1 cellular context compared by ENCODE assay signal in the genomic region with DNA sequence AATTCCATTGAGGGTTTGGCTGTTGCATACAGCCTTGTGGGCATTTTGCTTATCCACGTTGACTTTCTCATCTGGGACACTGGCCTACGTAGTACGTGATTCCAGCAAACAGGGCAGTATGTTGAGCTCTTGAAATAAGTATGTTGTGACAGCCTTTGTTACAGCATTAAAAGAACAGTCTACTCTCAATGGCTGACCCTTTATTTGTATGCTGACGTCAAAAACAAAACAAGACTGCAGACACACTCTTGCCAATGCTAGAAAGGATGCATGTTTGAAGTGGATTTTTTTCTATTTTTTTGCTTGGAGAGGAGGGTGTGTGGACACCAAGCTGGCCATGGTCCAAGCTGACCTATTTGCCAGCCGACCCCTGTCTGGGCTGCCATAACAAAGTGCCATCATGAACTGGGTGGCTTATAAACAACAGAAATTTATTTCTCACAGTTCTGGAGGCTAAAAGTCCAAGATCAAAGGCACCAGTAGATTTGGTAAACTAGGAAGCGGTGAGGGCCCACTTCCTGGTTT.
TF ChIP-seq lines count a peak whose summit lies in the region.

No MANE protein-coding gene starts in this region.

TF ChIP-seq in WTC11, 78 proteins besides CTCF, POLR2A, EP300 and RAD21 (continued from another document):
- TF ChIP-seq, protein P1, sequence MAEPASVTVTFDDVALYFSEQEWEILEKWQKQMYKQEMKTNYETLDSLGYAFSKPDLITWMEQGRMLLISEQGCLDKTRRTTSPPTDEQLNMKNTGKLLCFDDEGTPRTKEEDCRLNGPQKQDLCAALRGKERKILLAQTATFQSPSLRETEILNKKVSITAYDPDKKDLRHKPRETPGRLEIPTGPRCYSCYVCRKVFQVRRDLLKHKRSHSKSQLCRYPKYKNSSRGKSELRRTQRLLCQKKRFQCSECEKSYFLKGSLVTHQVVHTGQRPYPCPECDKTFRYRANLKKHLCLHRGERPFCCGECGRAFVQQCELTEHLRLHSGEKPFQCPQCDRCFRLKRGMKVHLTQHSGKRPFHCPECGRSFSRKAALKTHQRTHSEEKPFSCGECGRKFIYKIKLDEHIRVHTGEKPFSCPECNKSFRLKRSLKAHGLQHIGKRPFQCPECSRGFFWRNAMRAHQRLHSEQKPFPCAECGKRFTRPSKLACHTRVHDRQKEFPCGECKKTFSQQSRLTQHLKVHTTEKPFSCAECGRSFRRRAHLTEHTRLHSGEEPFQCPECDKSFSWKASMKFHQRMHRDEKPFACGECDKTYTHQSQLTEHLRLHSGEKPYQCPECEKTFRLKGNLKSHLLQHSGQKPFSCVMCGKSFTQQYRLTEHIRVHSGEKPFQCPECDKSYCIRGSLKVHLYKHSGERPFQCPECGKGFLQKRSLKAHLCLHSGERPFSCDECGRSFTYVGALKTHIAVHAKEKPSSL (CRISPR knock-in tag; conservative IDR thresholded peaks at IDR 0.05): no peak
- TF ChIP-seq TP53 (CRISPR knock-in tag; IDR thresholded peaks at IDR 0.05): no peak
- no peak for TF ChIP-seq KAT7 (CRISPR knock-in tag; IDR thresholded peaks at IDR 0.05; ENCODE audit: borderline replicate concordance)
- no peak for TF ChIP-seq ZNF263 (CRISPR knock-in tag; IDR thresholded peaks at IDR 0.05; ENCODE audit: low read depth)
